Comparison of ENCODE assay signal across 10 cellular contexts in genomic region chr4:41359836-41360213, GRCh38.
DNase-seq lines count a peak whose midpoint lies in the region; ATAC-seq, FAIRE-seq and TF ChIP-seq lines count a peak whose summit lies in the region.
"Had no signal": no experiment of that assay in that cellular context is flagged by ENCODE, and none has a peak within 500 bp of the region (broad histone marks: within the 10 kb centered on the region; RNA-seq: fewer than 3 reads in every experiment).

No MANE protein-coding gene starts in this region.

- TF ChIP-seq CTCF in HFFc6 (IDR thresholded peaks at IDR 0.05) (no peak), astrocyte (IDR thresholded peaks at IDR 0.05; ENCODE audit: insufficient read depth, low read depth, low read length) (no peak), smooth muscle cell (IDR thresholded peaks at IDR 0.05; ENCODE audit: borderline replicate concordance, insufficient read depth, poor library complexity, severe bottlenecking) (no peak)
- TF ChIP-seq CTCF in CD8-positive, alpha-beta T cell (IDR thresholded peaks at IDR 0.05), result no peak

- H3K36me3 Mint-ChIP-seq in HFFc6 (ENCODE audit: low read depth) (peaks cover 9% of the 10 kb centered on the region; the same call in 1 of the 2 replicates), astrocyte (ENCODE audit: low read depth, unreplicated experiment) (no peaks in the 10 kb centered on the region)
- H3K36me3 Mint-ChIP-seq in CD8-positive, alpha-beta T cell, result no peaks in the 10 kb centered on the region

- peak overlapping the region; percentile 47 for H3K9ac ChIP-seq in astrocyte (ENCODE audit: low read length)
- H3K9ac ChIP-seq in iPS-20b (ENCODE audit: low read depth, low read length), result peak overlapping the region; percentile 34; the same call in 1 of the 2 replicates
- no peak overlapping the region for H3K9ac ChIP-seq in smooth muscle cell (ENCODE audit: low read depth)

- H3K79me2 ChIP-seq in astrocyte (ENCODE audit: insufficient read depth, low read length), result no peaks in the 10 kb centered on the region
- H3K79me2 ChIP-seq in smooth muscle cell (ENCODE audit: low read depth), result no peaks in the 10 kb centered on the region

- POLR2A ChIA-PET in CD8-positive, alpha-beta T cell (lab: Charles Lee), result no interaction called here

- peaks cover 61% of the 10 kb centered on the region; the same call in 1 of the 2 replicates for H3K4me1 Mint-ChIP-seq in HFFc6 (ENCODE audit: low read depth)
- H3K4me1 Mint-ChIP-seq in astrocyte (ENCODE audit: low read depth, unreplicated experiment), result peaks cover 7% of the 10 kb centered on the region
- no peaks in the 10 kb centered on the region for H3K4me1 Mint-ChIP-seq in CD8-positive, alpha-beta T cell (ENCODE audit: low read depth)

- peaks cover 15% of the 10 kb centered on the region for H3K27me3 Mint-ChIP-seq in HFFc6 (ENCODE audit: insufficient read depth)
- peaks cover 25% of the 10 kb centered on the region for H3K27me3 Mint-ChIP-seq in astrocyte (ENCODE audit: low read depth, unreplicated experiment)
- H3K27me3 Mint-ChIP-seq in CD8-positive, alpha-beta T cell (ENCODE audit: low read depth), result peaks cover 35% of the 10 kb centered on the region

- H3F3A ChIP-seq in smooth muscle cell (ENCODE audit: low read depth), result no peaks in the 10 kb centered on the region

- no peak for FAIRE-seq in astrocyte (lab: Jason Lieb, UNC)

- H3K36me3 ChIP-seq in astrocyte (ENCODE audit: insufficient read depth, low read length) (no peaks in the 10 kb centered on the region), iPS-20b (ENCODE audit: insufficient read depth, low read depth, low read length) (no peaks in the 10 kb centered on the region), smooth muscle cell (ENCODE audit: low read depth) (no peaks in the 10 kb centered on the region)
- no peaks in the 10 kb centered on the region for H3K36me3 ChIP-seq in CD8-positive, alpha-beta T cell (ENCODE audit: insufficient read depth, low read length)

- peak overlapping the region; percentile 84; the same call in 1 of the 2 replicates for H3K27ac Mint-ChIP-seq in HFFc6
- H3K27ac Mint-ChIP-seq in astrocyte (ENCODE audit: unreplicated experiment), result no peak overlapping the region
- no peak overlapping the region for H3K27ac Mint-ChIP-seq in CD8-positive, alpha-beta T cell
- H3K27ac Mint-ChIP-seq: activated naive CD4-positive, alpha-beta T cell treated with anti-CD3 and anti-CD28 coated beads for 36 hours had no signal

- H4K20me1 ChIP-seq in astrocyte (ENCODE audit: insufficient read depth, low read length) (no peaks in the 10 kb centered on the region), smooth muscle cell (ENCODE audit: low read depth) (no peaks in the 10 kb centered on the region)

- H3K9me3 ChIP-seq in astrocyte (ENCODE audit: insufficient read depth, low read depth, low read length) (no peaks in the 10 kb centered on the region), iPS-20b (ENCODE audit: insufficient read depth, low read depth, low read length) (no peaks in the 10 kb centered on the region), smooth muscle cell (replicated peaks; ENCODE audit: low read depth) (no peaks in the 10 kb centered on the region)
- no peaks in the 10 kb centered on the region for H3K9me3 ChIP-seq in CD8-positive, alpha-beta T cell (ENCODE audit: low read length)

- CTCF ChIA-PET in CD8-positive, alpha-beta T cell (lab: Charles Lee), result no interaction called here

- H3K4me3 Mint-ChIP-seq in HFFc6 (peak overlapping the region; percentile 62), astrocyte (ENCODE audit: unreplicated experiment) (peak overlapping the region; percentile 67)
- no peak overlapping the region for H3K4me3 Mint-ChIP-seq in CD8-positive, alpha-beta T cell
- H3K4me3 Mint-ChIP-seq: activated naive CD4-positive, alpha-beta T cell treated with anti-CD3 and anti-CD28 coated beads for 36 hours had no signal

- WGBS in smooth muscle cell (ENCODE audit: low lambda C conversion rate), result 11% methylated on average over 11 of the region's 11 CpGs

- H3K9me3 Mint-ChIP-seq in HFFc6 (no peaks in the 10 kb centered on the region), astrocyte (ENCODE audit: unreplicated experiment) (no peaks in the 10 kb centered on the region)
- H3K9me3 Mint-ChIP-seq in CD8-positive, alpha-beta T cell, result peaks cover 5% of the 10 kb centered on the region

- H3K4me2 ChIP-seq in astrocyte (ENCODE audit: low read length) (peak overlapping the region; percentile 91), smooth muscle cell (peak overlapping the region; percentile 95)

- H3K27ac ChIP-seq in astrocyte (ENCODE audit: low read depth, low read length) (no peak overlapping the region), iPS-20b (ENCODE audit: low read length) (no peak overlapping the region), smooth muscle cell (ENCODE audit: low read depth) (no peak overlapping the region)
- no peak overlapping the region for H3K27ac ChIP-seq in CD8-positive, alpha-beta T cell (ENCODE audit: low read depth, low read length)

- H3K4me1 ChIP-seq in astrocyte (ENCODE audit: insufficient read depth, low read length) (peaks cover 12% of the 10 kb centered on the region), iPS-20b (ENCODE audit: insufficient read depth, low read length) (peaks cover 32% of the 10 kb centered on the region), smooth muscle cell (ENCODE audit: low read depth) (peaks cover 12% of the 10 kb centered on the region)
- H3K4me1 ChIP-seq in CD8-positive, alpha-beta T cell (ENCODE audit: insufficient read depth, low read length), result no peaks in the 10 kb centered on the region

- H2AFZ ChIP-seq in astrocyte (ENCODE audit: low read depth, low read length) (no peak overlapping the region), smooth muscle cell (ENCODE audit: low read depth) (peak overlapping the region; percentile 84)

- intact Hi-C loops in CD8-positive, alpha-beta T cell (cut with DNase I, micrococcal nuclease), result no loop called here

- DNase-seq in HFFc6 (no peak), astrocyte (ENCODE audit: low read depth) (no peak), smooth muscle cell (lab: John Stamatoyannopoulos, UW; ENCODE audit: unreplicated experiment) (no peak), hypothalamus (lab: John Stamatoyannopoulos, UW) (no peak)
- no peak for DNase-seq in CD8-positive, alpha-beta T cell
- DNase-seq: activated naive CD4-positive, alpha-beta T cell treated with anti-CD3 and anti-CD28 coated beads for 36 hours; KG1 had no signal

- ATAC-seq in CD8-positive, alpha-beta T cell, result no peak
- no peak for ATAC-seq in HG03378 (IDR thresholded peaks at IDR 0.05; ENCODE audit: unreplicated experiment)
- no peak for ATAC-seq in GM18873 (IDR thresholded peaks at IDR 0.05; ENCODE audit: low FRiP score, unreplicated experiment)

- H3K4me3 ChIP-seq in astrocyte (ENCODE audit: insufficient read depth, low read depth, low read length), result peak overlapping the region; percentile 56
- H3K4me3 ChIP-seq in iPS-20b (ENCODE audit: low read length), result peak overlapping the region; percentile 77
- H3K4me3 ChIP-seq in smooth muscle cell, result peak overlapping the region; percentile 79
- H3K4me3 ChIP-seq in CD8-positive, alpha-beta T cell (ENCODE audit: low read depth, low read length), result no peak overlapping the region

- H3K27me3 ChIP-seq in astrocyte (ENCODE audit: insufficient read depth, low read length) (peaks cover 30% of the 10 kb centered on the region), iPS-20b (ENCODE audit: insufficient read depth, low read length) (peaks cover 72% of the 10 kb centered on the region), smooth muscle cell (ENCODE audit: low read depth) (peaks cover 54% of the 10 kb centered on the region)
- peaks cover 6% of the 10 kb centered on the region for H3K27me3 ChIP-seq in CD8-positive, alpha-beta T cell (ENCODE audit: insufficient read depth, low read length)
